Comparison of ENCODE assay signal across 11 cellular contexts in the genomic region with DNA sequence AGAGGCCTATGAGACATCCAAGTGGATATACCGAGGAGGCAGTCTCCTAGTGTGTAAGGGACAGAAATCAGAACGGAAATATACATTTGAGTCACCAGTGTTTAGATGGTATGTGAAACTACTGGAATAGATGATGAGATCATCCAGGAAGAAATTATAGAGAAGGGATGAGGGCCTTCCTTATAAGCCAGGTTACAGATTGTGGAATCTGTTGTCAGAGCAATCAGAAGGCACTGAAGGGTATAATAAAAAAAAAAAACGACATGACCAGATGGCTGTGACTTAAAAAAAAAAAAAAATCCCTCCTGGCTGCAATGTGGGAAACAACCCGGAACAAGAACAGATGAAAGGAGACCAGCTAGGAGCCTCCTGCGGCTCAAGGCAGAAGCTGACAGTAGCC. TPM values are rescaled to one million over a fixed set of nuclear protein-coding genes. Genes with fewer than 3 reads are reported as not detected.
A peak's percentile ranks its signal among the peaks of the same experiment; 100 is the strongest.
DNase-seq lines count a peak whose midpoint lies in the region; ATAC-seq, FAIRE-seq and TF ChIP-seq lines count a peak whose summit lies in the region.
"Had no signal": no experiment of that assay in that cellular context is flagged by ENCODE, and none has a peak within 500 bp of the region (broad histone marks: within the 10 kb centered on the region; RNA-seq: fewer than 3 reads in every experiment).

No MANE protein-coding gene starts in this region.

- H3K79me2 ChIP-seq in K562 (ENCODE audit: control insufficient read depth, insufficient read depth, low read length) = no peaks in the 10 kb centered on the region

- H3K36me3 ChIP-seq in K562 (ENCODE audit: control insufficient read depth, insufficient read depth, low read length) (no peaks in the 10 kb centered on the region), testis (ENCODE audit: low read depth, missing control alignments) (no peaks in the 10 kb centered on the region)

- H3K27me3 ChIP-seq in K562 (ENCODE audit: control insufficient read depth in 2 of 2, insufficient read depth in 2 of 2, low read length in 2 of 2) (no peaks in the 10 kb centered on the region), testis (no peaks in the 10 kb centered on the region)

- CTCF ChIA-PET in K562 (lab: Yijun Ruan, JAX; ENCODE audit: low intra/inter-chr PET ratio) = no interaction called here

- H3K4me1 ChIP-seq in K562 (replicated peaks in 1 of 2; ENCODE audit: control insufficient read depth in 2 of 2, insufficient read depth in 2 of 2, low read length in 2 of 2) = peaks cover 4 to 12% of the 10 kb centered on the region in 2 experiments; a peak in 4 of 5 replicates
- H3K4me1 ChIP-seq in testis = peaks cover 2% of the 10 kb centered on the region

- no peak for ATAC-seq in K562
- ATAC-seq in left colon = peak; percentile 92

- no peaks in the 10 kb centered on the region for H4K20me1 ChIP-seq in K562 (replicated peaks; ENCODE audit: control insufficient read depth, insufficient read depth, low read length)

- no peaks in the 10 kb centered on the region for H3K9me1 ChIP-seq in K562 (ENCODE audit: control insufficient read depth, insufficient read depth, low read length)

- H3K27ac ChIP-seq in K562 (ENCODE audit: extremely low read depth, low read depth, low read length) = no peak overlapping the region
- no peak overlapping the region for H3K27ac ChIP-seq in testis

- TF ChIP-seq CTCF in K562 (IDR thresholded peaks at IDR 0.05 in 2 of 3, conservative IDR thresholded peaks at IDR 0.05 in 1 of 3; ENCODE audit: insufficient read depth in 2 of 3, low read depth in 1 of 3, low read length in 3 of 3) (no peak), testis (IDR thresholded peaks at IDR 0.05) (no peak)

- no peak overlapping the region for H2AFZ ChIP-seq in K562 (ENCODE audit: low read depth, low read length)

- H3K4me3 ChIP-seq in K562 (no peak overlapping the region), testis (no peak overlapping the region)

- H3K4me2 ChIP-seq in K562 (ENCODE audit: insufficient read depth, low read length) = no peak overlapping the region

- in situ Hi-C loops in K562 (cut with MboI) = no loop called here

- 12% methylated on average over 5 of the region's 5 CpGs for WGBS in K562 (ENCODE audit: insufficient coverage, low coverage, missing lambda C conversion rate)
- 46 to 54% methylated on average over 5 of the region's 5 CpGs for WGBS in testis, 2 donors

- no peak overlapping the region for H3K9ac ChIP-seq in K562 (ENCODE audit: insufficient read depth in 1 of 2, low read depth in 2 of 2, low read length in 2 of 2)

- no TSS peak for BruUV-seq in K562 (replicated peaks; lab: Mats Ljungman, UMichigan)

- no peak for TF ChIP-seq EP300 in K562 (IDR thresholded peaks at IDR 0.05; ENCODE audit: low read length)

- FAIRE-seq in K562 (lab: Jason Lieb, UNC) = no peak

- POLR2A ChIA-PET in K562 (lab: Yijun Ruan, JAX) = interaction anchor here (0.7 to 0.8 kb wide), 2 partner anchors 15 to 43 kb away, joined by 3 read pairs; no protein-coding TSS in a partner anchor

- H3K9me3 ChIP-seq in K562 (replicated peaks; ENCODE audit: control insufficient read depth, insufficient read depth, low read depth, low read length) (no peaks in the 10 kb centered on the region), testis (no peaks in the 10 kb centered on the region)

- TF ChIP-seq RAD21 in K562 (CRISPR knock-in tag; conservative IDR thresholded peaks at IDR 0.05 in 1 of 2, IDR thresholded peaks at IDR 0.05 in 1 of 2) = no peak

- TF ChIP-seq POLR2A in K562 (conservative IDR thresholded peaks at IDR 0.05) (no peak), testis (IDR thresholded peaks at IDR 0.05) (no peak)

- intact Hi-C loops in K562 (cut with micrococcal nuclease) = no loop called here
- intact Hi-C loops in left colon (cut with DNase I, micrococcal nuclease) = no loop called here
- intact Hi-C loops in testis (cut with DNase I; ENCODE audit: low total_unique reads) = no loop called here

- DNase-seq in EH (ENCODE audit: low read depth) (peak; percentile 55), NCI-H2171 (lab: John Stamatoyannopoulos, UW) (peak; percentile 85), K562 (ENCODE audit: extremely low read depth in 1 of 4, low spot score in 3 of 4) (no peak), left colon (peak in 1 of 2 donors; percentile 24), NOMO-1 (lab: John Stamatoyannopoulos, UW; ENCODE audit: unreplicated experiment in 2 of 2) (no peak), testis (no peak), iPS-NIHi11 (ENCODE audit: low spot score) (no peak)
- DNase-seq: NCI-H1930; stimulated activated CD4-positive, alpha-beta T cell treated with anti-CD3 and anti-CD28 coated beads, Interleukin-1b, Interleukin-23, amount 100 ng/mL, for 48 hours had no signal

RNA-seq across cellular contexts. Expression of gene MAJIN, which starts 2.7 kb away (rescaled TPM):
- total RNA-seq in K562 (2011; cell fraction: chromatin; rRNA removed; ENCODE audit: low replicate concordance) = 0.30 TPM in 1 of 2 replicates, not detected in the other
- 0.33 TPM in 1 of 2 replicates, not detected in the other for total RNA-seq in K562 (2011; cell fraction: nucleolus; rRNA removed)
- total RNA-seq in K562 (2011; cell fraction: nucleoplasm; rRNA removed) = 0.38 TPM in 1 of 2 replicates, not detected in the other
- 0.12 TPM in 1 of 2 replicates, not detected in the other for total RNA-seq in K562 (2014; rRNA removed)
- 0.18 and 0.29 TPM in 2 replicates for total RNA-seq in K562 (2014; rRNA removed; fragmentation: Illumina TruSeq; extraction: Trizol)
- total RNA-seq in K562 (2015; rRNA removed; fragmentation: Illumina TruSeq; extraction: Trizol) = 0.68 and 0.83 TPM in 2 replicates
- total RNA-seq in K562 (2021) = 0.24 TPM in 1 of 2 replicates, not detected in the other
- 0.28 and 0.42 TPM in 2 replicates for polyA plus RNA-seq in K562 (2011; rRNA removed)
- 0.63 and 1.4 TPM in 2 replicates for polyA plus RNA-seq in K562 (2011; cell fraction: cytosol; rRNA removed)
- 0.13 and 0.74 TPM in 2 replicates for polyA plus RNA-seq in K562 (2011; cell fraction: nucleus; rRNA removed)
- polyA plus RNA-seq in K562 (2012) = 0.09 and 0.15 TPM in 2 replicates
- polyA plus RNA-seq in K562 (2014; fragmentation: Illumina TruSeq; extraction: Trizol) = 0.39 TPM in 1 of 2 replicates, not detected in the other
- under 1 TPM in 1 of 2 experiments, not detected in 1; 0.21 TPM for polyA plus RNA-seq in K562 (2014; fragmentation: Nextera tagmentation; extraction: Ambion mirVana)
- 0.17 and 0.30 TPM in 2 replicates for polyA plus RNA-seq in K562 (2014; rRNA removed)
- polyA minus RNA-seq in K562 (2011; rRNA and poly(A)+ RNA removed) = 0.11 and 0.21 TPM in 2 replicates
- polyA minus RNA-seq in K562 (2011; cell fraction: cytosol; rRNA and poly(A)+ RNA removed) = not detected in 2 replicates
- polyA minus RNA-seq in K562 (2011; cell fraction: nucleus; rRNA and poly(A)+ RNA removed) = not detected in 2 replicates
- not detected for total RNA-seq in left colon
- total RNA-seq in testis = 10 to 100 TPM; 14.4 to 34.8 TPM
- polyA plus RNA-seq in testis (ENCODE audit: insufficient read depth, low read depth, low replicate concordance) = 36.4 TPM
- total RNA-seq: subcutaneous adipose tissue had no signal
- polyA plus RNA-seq: neural cell had no signal

RNA-seq across cellular contexts. Expression of gene BATF2, which starts 27.6 kb away (rescaled TPM):
- 6.5 and 18.2 TPM in 2 replicates for total RNA-seq in K562 (2011; cell fraction: chromatin; rRNA removed; ENCODE audit: low replicate concordance)
- total RNA-seq in K562 (2011; cell fraction: nucleolus; rRNA removed) = 10.7 and 15.0 TPM in 2 replicates
- total RNA-seq in K562 (2011; cell fraction: nucleoplasm; rRNA removed) = 7.7 and 8.2 TPM in 2 replicates
- 7.0 and 7.3 TPM in 2 replicates for total RNA-seq in K562 (2014; rRNA removed)
- 2.5 and 3.1 TPM in 2 replicates for total RNA-seq in K562 (2014; rRNA removed; fragmentation: Illumina TruSeq; extraction: Trizol)
- 4.4 and 4.8 TPM in 2 replicates for total RNA-seq in K562 (2015; rRNA removed; fragmentation: Illumina TruSeq; extraction: Trizol)
- total RNA-seq in K562 (2021) = 8.7 TPM in 2 replicates
- polyA plus RNA-seq in K562 (2011; rRNA removed) = 7.2 and 9.0 TPM in 2 replicates
- polyA plus RNA-seq in K562 (2011; cell fraction: cytosol; rRNA removed) = 8.1 and 21.2 TPM in 2 replicates
- 5.7 and 9.2 TPM in 2 replicates for polyA plus RNA-seq in K562 (2011; cell fraction: nucleus; rRNA removed)
- 7.4 and 11.4 TPM in 2 replicates for polyA plus RNA-seq in K562 (2012)
- polyA plus RNA-seq in K562 (2014; fragmentation: Illumina TruSeq; extraction: Trizol) = 8.9 and 10.0 TPM in 2 replicates
- 1 to 10 TPM; 1.7 to 1.9 TPM for polyA plus RNA-seq in K562 (2014; fragmentation: Nextera tagmentation; extraction: Ambion mirVana)
- polyA plus RNA-seq in K562 (2014; rRNA removed) = 5.2 and 6.4 TPM in 2 replicates
- 4.9 and 7.0 TPM in 2 replicates for polyA minus RNA-seq in K562 (2011; rRNA and poly(A)+ RNA removed)
- polyA minus RNA-seq in K562 (2011; cell fraction: cytosol; rRNA and poly(A)+ RNA removed) = 5.3 and 7.1 TPM in 2 replicates
- 3.9 and 4.1 TPM in 2 replicates for polyA minus RNA-seq in K562 (2011; cell fraction: nucleus; rRNA and poly(A)+ RNA removed)
- total RNA-seq in left colon = 10 to 100 TPM; 17.4 to 17.6 TPM
- 1 to 10 TPM in 1 of 2 donors, under 1 TPM in 1; 0.94 to 1.5 TPM for total RNA-seq in testis
- 2.7 TPM for polyA plus RNA-seq in testis (ENCODE audit: insufficient read depth, low read depth, low replicate concordance)
- polyA plus RNA-seq: neural cell had no signal

RNA-seq across cellular contexts. Expression of gene GPHA2, which starts 33.5 kb away (rescaled TPM):
- total RNA-seq in K562 (2011; cell fraction: chromatin; rRNA removed; ENCODE audit: low replicate concordance) = not detected in 2 replicates
- total RNA-seq in K562 (2011; cell fraction: nucleolus; rRNA removed) = not detected in 2 replicates
- total RNA-seq in K562 (2011; cell fraction: nucleoplasm; rRNA removed) = not detected in 2 replicates
- not detected in 2 replicates for total RNA-seq in K562 (2014; rRNA removed)
- total RNA-seq in K562 (2014; rRNA removed; fragmentation: Illumina TruSeq; extraction: Trizol) = not detected in 2 replicates
- total RNA-seq in K562 (2015; rRNA removed; fragmentation: Illumina TruSeq; extraction: Trizol) = 0.22 TPM in 1 of 2 replicates, not detected in the other
- total RNA-seq in K562 (2021) = not detected in 2 replicates
- polyA plus RNA-seq in K562 (2011; rRNA removed) = not detected in 2 replicates
- polyA plus RNA-seq in K562 (2011; cell fraction: cytosol; rRNA removed) = not detected in 2 replicates
- polyA plus RNA-seq in K562 (2011; cell fraction: nucleus; rRNA removed) = 0.74 and 0.88 TPM in 2 replicates
- not detected in 2 replicates for polyA plus RNA-seq in K562 (2012)
- polyA plus RNA-seq in K562 (2014; fragmentation: Illumina TruSeq; extraction: Trizol) = not detected in 2 replicates
- under 1 TPM in 1 of 2 experiments, not detected in 1; 0.17 TPM for polyA plus RNA-seq in K562 (2014; fragmentation: Nextera tagmentation; extraction: Ambion mirVana)
- polyA plus RNA-seq in K562 (2014; rRNA removed) = 1.4 TPM in 1 of 2 replicates, not detected in the other
- polyA minus RNA-seq in K562 (2011; rRNA and poly(A)+ RNA removed) = not detected in 2 replicates
- not detected in 2 replicates for polyA minus RNA-seq in K562 (2011; cell fraction: cytosol; rRNA and poly(A)+ RNA removed)
- not detected in 2 replicates for polyA minus RNA-seq in K562 (2011; cell fraction: nucleus; rRNA and poly(A)+ RNA removed)
- total RNA-seq in left colon = not detected
- total RNA-seq in testis = 1 to 10 TPM; 7.0 to 9.4 TPM
- polyA plus RNA-seq in testis (ENCODE audit: insufficient read depth, low read depth, low replicate concordance) = 6.9 TPM
- total RNA-seq: subcutaneous adipose tissue had no signal
- polyA plus RNA-seq: neural cell had no signal

RNA-seq across cellular contexts. Expression of gene PPP2R5B, which starts 44.7 kb away (rescaled TPM):
- 18.6 and 35.5 TPM in 2 replicates for total RNA-seq in K562 (2011; cell fraction: chromatin; rRNA removed; ENCODE audit: low replicate concordance)
- 16.1 and 22.7 TPM in 2 replicates for total RNA-seq in K562 (2011; cell fraction: nucleolus; rRNA removed)
- 17.8 and 18.6 TPM in 2 replicates for total RNA-seq in K562 (2011; cell fraction: nucleoplasm; rRNA removed)
- total RNA-seq in K562 (2014; rRNA removed) (3.3 and 5.2 TPM in 2 replicates), K562 (2014; rRNA removed; fragmentation: Illumina TruSeq; extraction: Trizol) (1.8 and 3.2 TPM in 2 replicates), K562 (2015; rRNA removed; fragmentation: Illumina TruSeq; extraction: Trizol) (2.5 and 2.6 TPM in 2 replicates), K562 (2021) (6.4 and 7.8 TPM in 2 replicates), left colon (10 to 100 TPM; 25.1 to 39.6 TPM), testis (10 to 100 TPM; 19.4 to 26.2 TPM)
- polyA plus RNA-seq in K562 (2011; rRNA removed) (7.3 and 11.1 TPM in 2 replicates), K562 (2014; fragmentation: Illumina TruSeq; extraction: Trizol) (5.1 and 5.2 TPM in 2 replicates), K562 (2014; fragmentation: Nextera tagmentation; extraction: Ambion mirVana) (under 1 TPM; 0.10 to 0.13 TPM), K562 (2014; rRNA removed) (5.1 and 6.1 TPM in 2 replicates), testis (ENCODE audit: insufficient read depth, low read depth, low replicate concordance) (9.9 TPM)
- 9.0 and 9.1 TPM in 2 replicates for polyA plus RNA-seq in K562 (2011; cell fraction: cytosol; rRNA removed)
- 46.9 and 48.0 TPM in 2 replicates for polyA plus RNA-seq in K562 (2011; cell fraction: nucleus; rRNA removed)
- 5.8 and 10.7 TPM in 2 replicates for polyA plus RNA-seq in K562 (2012)
- polyA minus RNA-seq in K562 (2011; rRNA and poly(A)+ RNA removed) = 3.4 and 4.0 TPM in 2 replicates
- polyA minus RNA-seq in K562 (2011; cell fraction: cytosol; rRNA and poly(A)+ RNA removed) = 3.6 and 3.9 TPM in 2 replicates
- 4.8 and 5.9 TPM in 2 replicates for polyA minus RNA-seq in K562 (2011; cell fraction: nucleus; rRNA and poly(A)+ RNA removed)

RNA-seq across cellular contexts. Expression of gene ARL2, which starts 44.8 kb away (rescaled TPM):
- total RNA-seq in K562 (2011; cell fraction: chromatin; rRNA removed; ENCODE audit: low replicate concordance) = 9.7 and 25.1 TPM in 2 replicates
- total RNA-seq in K562 (2011; cell fraction: nucleolus; rRNA removed) = 32.9 and 34.2 TPM in 2 replicates
- total RNA-seq in K562 (2011; cell fraction: nucleoplasm; rRNA removed) = 26.7 and 29.8 TPM in 2 replicates
- total RNA-seq in K562 (2014; rRNA removed) = 141 and 204 TPM in 2 replicates
- total RNA-seq in K562 (2014; rRNA removed; fragmentation: Illumina TruSeq; extraction: Trizol) = 39.9 and 48.4 TPM in 2 replicates
- total RNA-seq in K562 (2015; rRNA removed; fragmentation: Illumina TruSeq; extraction: Trizol) = 88.1 and 90.6 TPM in 2 replicates
- total RNA-seq in K562 (2021) = 101 and 112 TPM in 2 replicates
- 114 and 171 TPM in 2 replicates for polyA plus RNA-seq in K562 (2011; rRNA removed)
- polyA plus RNA-seq in K562 (2011; cell fraction: cytosol; rRNA removed) = 207 and 325 TPM in 2 replicates
- polyA plus RNA-seq in K562 (2011; cell fraction: nucleus; rRNA removed) = 69.0 and 81.0 TPM in 2 replicates
- 121 and 156 TPM in 2 replicates for polyA plus RNA-seq in K562 (2012)
- 92.2 and 138 TPM in 2 replicates for polyA plus RNA-seq in K562 (2014; fragmentation: Illumina TruSeq; extraction: Trizol)
- polyA plus RNA-seq in K562 (2014; fragmentation: Nextera tagmentation; extraction: Ambion mirVana) = 10 to 100 TPM in 1 of 2 experiments, 1 to 10 TPM in 1; 5.7 to 32.6 TPM
- 154 and 169 TPM in 2 replicates for polyA plus RNA-seq in K562 (2014; rRNA removed)
- 33.6 and 35.6 TPM in 2 replicates for polyA minus RNA-seq in K562 (2011; rRNA and poly(A)+ RNA removed)
- polyA minus RNA-seq in K562 (2011; cell fraction: cytosol; rRNA and poly(A)+ RNA removed) = 46.1 and 90.9 TPM in 2 replicates
- 9.3 and 19.7 TPM in 2 replicates for polyA minus RNA-seq in K562 (2011; cell fraction: nucleus; rRNA and poly(A)+ RNA removed)
- total RNA-seq in left colon = 10 to 100 TPM; 59.1 to 60.3 TPM
- total RNA-seq in testis = 100 to 1,000 TPM; 127 to 154 TPM
- polyA plus RNA-seq in testis (ENCODE audit: insufficient read depth, low read depth, low replicate concordance) = 235 TPM

Comparison
In these comparisons a context has a peak if more than half of its experiments do, and no peak if none do; other contexts are left out.
1. DNase-seq: peak in EH (single experiment) and NCI-H2171 (single experiment); none in K562 (0 of 4), NOMO-1 (0 of 2), testis (single experiment) and iPS-NIHi11 (single experiment).
2. RNA of gene MAJIN, which starts 2.7 kb away (total RNA-seq): 14.4 to 34.8 TPM in testis; 0.12 to 0.83 TPM in K562 and not detected in left colon; every median in the first group is over 4 times any median in the second.
3. RNA of gene GPHA2, which starts 33.5 kb away (total RNA-seq): 7.0 to 9.4 TPM in testis; 0.22 TPM in K562 and not detected in left colon; every median in the first group is over 4 times any median in the second.